In the genomic region with DNA sequence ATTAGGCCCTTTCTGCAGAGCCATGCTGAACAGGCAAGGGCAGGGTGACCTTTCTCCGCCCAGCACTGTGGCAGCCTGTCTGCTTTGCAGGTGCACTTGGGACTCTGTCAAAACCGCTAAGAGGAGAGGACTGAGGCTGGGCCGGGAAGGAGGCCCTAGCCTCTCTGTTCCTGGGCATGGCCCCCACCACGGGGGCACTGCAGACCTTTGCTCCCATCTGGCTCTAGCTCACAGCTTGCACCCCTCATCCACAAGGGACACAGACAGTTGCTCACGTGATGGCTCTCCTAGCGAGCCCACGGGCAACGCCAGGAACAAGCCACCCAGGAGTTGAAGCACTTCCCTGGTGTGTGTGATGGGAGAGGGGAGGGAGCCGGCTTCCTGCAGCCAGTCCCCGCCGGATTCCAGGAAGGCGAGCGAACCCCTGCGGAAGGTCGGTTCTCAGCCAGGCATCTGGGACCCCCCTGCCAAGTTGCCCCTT, we compare ENCODE assay signal across 1 cellular context.
TF ChIP-seq lines count a peak whose summit lies in the region.

No MANE protein-coding gene starts in this region.

TF ChIP-seq in WTC11, 78 proteins besides CTCF, POLR2A, EP300 and RAD21 (continued from another document):
- TF ChIP-seq, protein P1, sequence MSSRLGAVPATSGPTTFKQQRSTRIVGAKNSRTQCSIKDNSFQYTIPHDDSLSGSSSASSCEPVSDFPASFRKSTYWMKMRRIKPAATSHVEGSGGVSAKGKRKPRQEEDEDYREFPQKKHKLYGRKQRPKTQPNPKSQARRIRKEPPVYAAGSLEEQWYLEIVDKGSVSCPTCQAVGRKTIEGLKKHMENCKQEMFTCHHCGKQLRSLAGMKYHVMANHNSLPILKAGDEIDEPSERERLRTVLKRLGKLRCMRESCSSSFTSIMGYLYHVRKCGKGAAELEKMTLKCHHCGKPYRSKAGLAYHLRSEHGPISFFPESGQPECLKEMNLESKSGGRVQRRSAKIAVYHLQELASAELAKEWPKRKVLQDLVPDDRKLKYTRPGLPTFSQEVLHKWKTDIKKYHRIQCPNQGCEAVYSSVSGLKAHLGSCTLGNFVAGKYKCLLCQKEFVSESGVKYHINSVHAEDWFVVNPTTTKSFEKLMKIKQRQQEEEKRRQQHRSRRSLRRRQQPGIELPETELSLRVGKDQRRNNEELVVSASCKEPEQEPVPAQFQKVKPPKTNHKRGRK (CRISPR knock-in tag; IDR thresholded peaks at IDR 0.05; ENCODE audit: borderline replicate concordance) = no peak
- TF ChIP-seq, protein P2, sequence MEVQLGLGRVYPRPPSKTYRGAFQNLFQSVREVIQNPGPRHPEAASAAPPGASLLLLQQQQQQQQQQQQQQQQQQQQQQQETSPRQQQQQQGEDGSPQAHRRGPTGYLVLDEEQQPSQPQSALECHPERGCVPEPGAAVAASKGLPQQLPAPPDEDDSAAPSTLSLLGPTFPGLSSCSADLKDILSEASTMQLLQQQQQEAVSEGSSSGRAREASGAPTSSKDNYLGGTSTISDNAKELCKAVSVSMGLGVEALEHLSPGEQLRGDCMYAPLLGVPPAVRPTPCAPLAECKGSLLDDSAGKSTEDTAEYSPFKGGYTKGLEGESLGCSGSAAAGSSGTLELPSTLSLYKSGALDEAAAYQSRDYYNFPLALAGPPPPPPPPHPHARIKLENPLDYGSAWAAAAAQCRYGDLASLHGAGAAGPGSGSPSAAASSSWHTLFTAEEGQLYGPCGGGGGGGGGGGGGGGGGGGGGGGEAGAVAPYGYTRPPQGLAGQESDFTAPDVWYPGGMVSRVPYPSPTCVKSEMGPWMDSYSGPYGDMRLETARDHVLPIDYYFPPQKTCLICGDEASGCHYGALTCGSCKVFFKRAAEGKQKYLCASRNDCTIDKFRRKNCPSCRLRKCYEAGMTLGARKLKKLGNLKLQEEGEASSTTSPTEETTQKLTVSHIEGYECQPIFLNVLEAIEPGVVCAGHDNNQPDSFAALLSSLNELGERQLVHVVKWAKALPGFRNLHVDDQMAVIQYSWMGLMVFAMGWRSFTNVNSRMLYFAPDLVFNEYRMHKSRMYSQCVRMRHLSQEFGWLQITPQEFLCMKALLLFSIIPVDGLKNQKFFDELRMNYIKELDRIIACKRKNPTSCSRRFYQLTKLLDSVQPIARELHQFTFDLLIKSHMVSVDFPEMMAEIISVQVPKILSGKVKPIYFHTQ (CRISPR knock-in tag; IDR thresholded peaks at IDR 0.05) = no peak
